17 cellular contexts compared by ENCODE assay signal in the genomic region with DNA sequence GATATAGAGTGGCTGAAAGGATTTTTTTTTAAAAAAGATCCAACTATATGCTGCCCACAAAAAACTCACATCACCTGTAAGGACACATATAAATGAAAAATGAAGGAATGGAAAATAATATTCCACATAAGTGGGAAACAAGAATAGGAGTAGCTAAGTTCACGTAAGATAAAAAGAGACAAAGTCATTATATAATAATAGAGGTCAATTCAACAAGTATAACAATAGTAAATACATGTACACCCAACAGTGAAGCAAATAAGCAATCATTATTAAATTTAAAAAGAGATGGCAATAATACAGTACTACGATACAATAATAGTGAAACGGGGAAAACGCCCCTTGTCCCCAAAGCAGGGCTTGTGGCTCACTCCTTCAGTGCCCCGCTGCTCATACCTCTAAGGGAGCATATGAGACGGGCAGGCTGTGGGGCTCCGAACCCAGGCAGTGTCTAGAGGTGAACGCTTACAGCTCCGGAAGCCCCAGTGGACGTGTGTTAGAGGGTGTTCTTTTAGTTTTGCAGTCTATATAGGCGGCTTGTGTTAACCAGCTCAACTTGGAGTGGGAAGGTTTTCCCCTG. TPM values are rescaled to one million over a fixed set of nuclear protein-coding genes. Genes with fewer than 3 reads are reported as not detected.
"Had no signal": no experiment of that assay in that cellular context is flagged by ENCODE, and none has a peak within 500 bp of the region (broad histone marks: within the 10 kb centered on the region; RNA-seq: fewer than 3 reads in every experiment).

No MANE protein-coding gene starts in this region.

- ATAC-seq: activated CD8-positive, alpha-beta T cell treated with anti-CD3 and anti-CD28 coated beads for 36 hours; activated T-cell treated with anti-CD3 and anti-CD28 coated beads, Interleukin-2, amount 50 U/mL, for 72 hours; left cardiac atrium; natural killer cell; stimulated activated naive CD8-positive, alpha-beta T cell treated with anti-CD3 and anti-CD28 coated beads, Interleukin-15, Interleukin-2, amounts not matched to agents 100 U/mL and 50 U/mL, for 24 hours had no signal

- H3K4me3 ChIP-seq: esophagus squamous epithelium had no signal

- DNase-seq: activated CD8-positive, alpha-beta memory T cell treated with anti-CD3 and anti-CD28 coated beads, Interleukin-2, amount 50 U/mL, for 4 hours; activated CD8-positive, alpha-beta T cell treated with anti-CD3 and anti-CD28 coated beads for 36 hours; activated gamma-delta T cell treated with Interleukin-2 at 50 U/mL for 16 hours; activated naive CD8-positive, alpha-beta T cell treated with anti-CD3 and anti-CD28 coated beads, Interleukin-2, amount 10 ng/mL, durations not matched to agents 7 days and 5 days; activated T-cell treated with anti-CD3 and anti-CD28 coated beads, Interleukin-2, amount 50 U/mL, for 72 hours; anterior cingulate cortex; esophagus squamous epithelium; foreskin fibroblast; left cardiac atrium; natural killer cell; stimulated activated CD4-positive, alpha-beta T cell treated with anti-CD3 and anti-CD28 coated beads, Interleukin-2, amount 100 ng/mL, for 48 hours; stimulated activated naive CD8-positive, alpha-beta T cell treated with anti-CD3 and anti-CD28 coated beads, Interleukin-15, Interleukin-2, amounts not matched to agents 100 U/mL and 50 U/mL, for 24 hours; T-helper 9 cell had no signal

- H3K36me3 ChIP-seq: esophagus squamous epithelium had no signal

- H3K27ac ChIP-seq: esophagus squamous epithelium had no signal

RNA-seq across cellular contexts. Expression of gene BTNL9, which starts 12.5 kb away (rescaled TPM):
- total RNA-seq: activated CD8-positive, alpha-beta T cell treated with anti-CD3 and anti-CD28 coated beads for 36 hours; activated naive CD8-positive, alpha-beta T cell treated with anti-CD3 and anti-CD28 coated beads, Interleukin-2, amount 10 ng/mL, durations not matched to agents 7 days and 5 days; osteocyte had no signal

RNA-seq across cellular contexts. Expression of gene BTNL3, which starts 38.9 kb away (rescaled TPM):
- total RNA-seq: activated CD8-positive, alpha-beta T cell treated with anti-CD3 and anti-CD28 coated beads for 36 hours; activated naive CD8-positive, alpha-beta T cell treated with anti-CD3 and anti-CD28 coated beads, Interleukin-2, amount 10 ng/mL, durations not matched to agents 7 days and 5 days; esophagus squamous epithelium; lung microvascular endothelial cell; natural killer cell; osteocyte; temporal lobe; urinary bladder had no signal
